ENCODE assay signal across 1 cellular context in genomic region chr17:74961657-74962360, GRCh38.
TF ChIP-seq lines count a peak whose summit lies in the region.

No MANE protein-coding gene starts in this region.

TF ChIP-seq in IMR-90, 13 proteins besides CTCF, POLR2A, EP300 and RAD21 (continued from another document):
- TF ChIP-seq MAZ (IDR thresholded peaks at IDR 0.05; ENCODE audit: borderline replicate concordance, low read depth, low read length) (peak; percentile 25; the same call in 1 of the 2 replicates), RCOR1 (IDR thresholded peaks at IDR 0.05; ENCODE audit: insufficient replicate concordance, low read length) (no peak), FOS (IDR thresholded peaks at IDR 0.05; ENCODE audit: low read depth, low read length) (no peak), RFX5 (IDR thresholded peaks at IDR 0.05; ENCODE audit: low read depth, low read length) (no peak), BHLHE40 (IDR thresholded peaks at IDR 0.05; ENCODE audit: low read depth, low read length) (no peak), MXI1 (IDR thresholded peaks at IDR 0.05; ENCODE audit: borderline replicate concordance, low read depth, low read length) (no peak)
- TF ChIP-seq, protein P1, sequence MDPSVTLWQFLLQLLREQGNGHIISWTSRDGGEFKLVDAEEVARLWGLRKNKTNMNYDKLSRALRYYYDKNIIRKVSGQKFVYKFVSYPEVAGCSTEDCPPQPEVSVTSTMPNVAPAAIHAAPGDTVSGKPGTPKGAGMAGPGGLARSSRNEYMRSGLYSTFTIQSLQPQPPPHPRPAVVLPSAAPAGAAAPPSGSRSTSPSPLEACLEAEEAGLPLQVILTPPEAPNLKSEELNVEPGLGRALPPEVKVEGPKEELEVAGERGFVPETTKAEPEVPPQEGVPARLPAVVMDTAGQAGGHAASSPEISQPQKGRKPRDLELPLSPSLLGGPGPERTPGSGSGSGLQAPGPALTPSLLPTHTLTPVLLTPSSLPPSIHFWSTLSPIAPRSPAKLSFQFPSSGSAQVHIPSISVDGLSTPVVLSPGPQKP (IDR thresholded peaks at IDR 0.05; ENCODE audit: borderline replicate concordance, low read depth, low read length), result no peak
